ENCODE assay signal across 15 cellular contexts in genomic region chrX:116240446-116240845, GRCh38.
A peak's percentile ranks its signal among the peaks of the same experiment; 100 is the strongest.
DNase-seq lines count a peak whose midpoint lies in the region; TF ChIP-seq lines count a peak whose summit lies in the region.
"Had no signal": no experiment of that assay in that cellular context is flagged by ENCODE, and none has a peak within 500 bp of the region (broad histone marks: within the 10 kb centered on the region; RNA-seq: fewer than 3 reads in every experiment).

No MANE protein-coding gene starts in this region.

- no peaks in the 10 kb centered on the region for H3K36me3 Mint-ChIP-seq in activated naive CD4-positive, alpha-beta T cell treated with anti-CD3 and anti-CD28 coated beads for 36 hours (ENCODE audit: low read depth)
- H3K36me3 Mint-ChIP-seq: CD8-positive, alpha-beta T cell had no signal

- H3K27me3 ChIP-seq in skeletal muscle satellite cell (ENCODE audit: control insufficient read depth, insufficient read depth, low read length) = no peaks in the 10 kb centered on the region
- H3K27me3 ChIP-seq: neutrophil had no signal

- DNase-seq in NCI-H1092 (lab: John Stamatoyannopoulos, UW) = peak; percentile 39
- DNase-seq in NCI-H774 (lab: John Stamatoyannopoulos, UW) = peak; percentile 84
- DNase-seq in epithelial cell of esophagus (ENCODE audit: low read depth) = peak; percentile 76
- no peak for DNase-seq in activated naive CD4-positive, alpha-beta T cell treated with anti-CD3 and anti-CD28 coated beads for 36 hours
- DNase-seq in SW 1271 (lab: John Stamatoyannopoulos, UW) = no peak
- DNase-seq in AG20443 (ENCODE audit: low spot score) = no peak
- no peak for DNase-seq in activated CD8-positive, alpha-beta memory T cell treated with anti-CD3 and anti-CD28 coated beads, Interleukin-2, amount 50 U/mL, for 48 hours
- DNase-seq: activated naive CD4-positive, alpha-beta T cell; CD8-positive, alpha-beta T cell; central memory CD4-positive, alpha-beta T cell; NCI-H187 treated with DMSO at 0.1 percent for 48 hours; RPMI8226; T1000 had no signal

- H3K4me3 Mint-ChIP-seq in activated naive CD4-positive, alpha-beta T cell treated with anti-CD3 and anti-CD28 coated beads for 36 hours = no peak overlapping the region
- H3K4me3 Mint-ChIP-seq: CD8-positive, alpha-beta T cell had no signal

- no peaks in the 10 kb centered on the region for H3K9me3 Mint-ChIP-seq in activated naive CD4-positive, alpha-beta T cell treated with anti-CD3 and anti-CD28 coated beads for 36 hours
- H3K9me3 Mint-ChIP-seq: CD8-positive, alpha-beta T cell had no signal

- no peaks in the 10 kb centered on the region for H3K4me1 Mint-ChIP-seq in activated naive CD4-positive, alpha-beta T cell treated with anti-CD3 and anti-CD28 coated beads for 36 hours (ENCODE audit: low read depth)

- H3K27me3 Mint-ChIP-seq in activated naive CD4-positive, alpha-beta T cell treated with anti-CD3 and anti-CD28 coated beads for 36 hours (ENCODE audit: low read depth) = no peaks in the 10 kb centered on the region

- peak overlapping the region; percentile 59 for H3K4me2 ChIP-seq in skeletal muscle satellite cell (ENCODE audit: low read length)

- no peaks in the 10 kb centered on the region for H3K36me3 ChIP-seq in skeletal muscle satellite cell (ENCODE audit: insufficient read depth, low read length)
- H3K36me3 ChIP-seq: neutrophil had no signal

- no peak for TF ChIP-seq CTCF in epithelial cell of esophagus (IDR thresholded peaks at IDR 0.05; ENCODE audit: insufficient read depth, low read depth, low read length, missing control alignments)

- H3K9ac ChIP-seq in skeletal muscle satellite cell (ENCODE audit: low read depth, low read length) = peak overlapping the region; percentile 63

- CTCF ChIA-PET in activated naive CD4-positive, alpha-beta T cell treated with anti-CD3 and anti-CD28 coated beads for 36 hours (lab: Charles Lee) = no interaction called here

- H3K4me3 ChIP-seq in epithelial cell of esophagus (ENCODE audit: low read length) (peak overlapping the region; percentile 10), skeletal muscle satellite cell (ENCODE audit: low read length) (no peak overlapping the region)

- intact Hi-C loops in activated naive CD4-positive, alpha-beta T cell treated with anti-CD3 and anti-CD28 coated beads for 36 hours (cut with micrococcal nuclease) = no loop called here

- no peaks in the 10 kb centered on the region for H3K4me1 ChIP-seq in skeletal muscle satellite cell (ENCODE audit: control insufficient read depth, insufficient read depth, low read length)

- no peak overlapping the region for H3K27ac Mint-ChIP-seq in activated naive CD4-positive, alpha-beta T cell treated with anti-CD3 and anti-CD28 coated beads for 36 hours
- H3K27ac Mint-ChIP-seq: CD8-positive, alpha-beta T cell had no signal

- H3K9me3 ChIP-seq in skeletal muscle satellite cell (replicated peaks; ENCODE audit: low read length) = no peaks in the 10 kb centered on the region
- H3K9me3 ChIP-seq: neutrophil had no signal

Comparison
In these comparisons a context has a peak if more than half of its experiments do, and no peak if none do; other contexts are left out.
1. DNase-seq: peak in NCI-H1092 (single experiment), NCI-H774 (single experiment) and epithelial cell of esophagus (single experiment); none in activated naive CD4-positive, alpha-beta T cell treated with anti-CD3 and anti-CD28 coated beads for 36 hours (single experiment), SW 1271 (0 of 2), AG20443 (single experiment) and activated CD8-positive, alpha-beta memory T cell treated with anti-CD3 and anti-CD28 coated beads, Interleukin-2, amount 50 U/mL, for 48 hours (single experiment).